ENCODE assay signal across 30 cellular contexts in genomic region chr2:161983010-161983651, GRCh38.
DNase-seq lines count a peak whose midpoint lies in the region; ATAC-seq, FAIRE-seq and TF ChIP-seq lines count a peak whose summit lies in the region.
"Had no signal": no experiment of that assay in that cellular context is flagged by ENCODE, and none has a peak within 500 bp of the region (broad histone marks: within the 10 kb centered on the region; RNA-seq: fewer than 3 reads in every experiment).

No MANE protein-coding gene starts in this region.

- no peak overlapping the region for H3K9ac ChIP-seq in GM12878 (ENCODE audit: control insufficient read depth, insufficient read depth, low read length)

- H2AFZ ChIP-seq in GM12878 (ENCODE audit: control insufficient read depth, low read depth, low read length), result no peak overlapping the region

- 9% methylated on average over 6 of the region's 6 CpGs for WGBS in GM12878 (ENCODE audit: insufficient coverage, insufficient replicate concordance, low lambda C conversion rate, missing lambda C conversion rate)

- BruUV-seq in GM12878 (replicated peaks; lab: Mats Ljungman, UMichigan), result no TSS peak

- H3K27ac Mint-ChIP-seq in activated CD8-positive, alpha-beta T cell treated with anti-CD3 and anti-CD28 coated beads for 36 hours, result peak overlapping the region; percentile 2
- H3K27ac Mint-ChIP-seq in activated CD8-positive, alpha-beta T cell treated with anti-CD3 and anti-CD28 coated beads, Interleukin-2, amount 10 ng/mL, durations not matched to agents 7 days and 5 days, result no peak overlapping the region
- H3K27ac Mint-ChIP-seq in activated naive CD8-positive, alpha-beta T cell treated with anti-CD3 and anti-CD28 coated beads for 36 hours, result no peak overlapping the region
- H3K27ac Mint-ChIP-seq: activated CD4-positive, alpha-beta T cell treated with anti-CD3 and anti-CD28 coated beads for 36 hours; activated naive CD4-positive, alpha-beta T cell treated with anti-CD3 and anti-CD28 coated beads, Interleukin-2, amount 50 U/mL, for 72 hours; immature natural killer cell; T-helper 17 cell had no signal

- H3K27ac ChIP-seq in GM12878 (ENCODE audit: control insufficient read depth, insufficient read depth), result no peak overlapping the region
- no peak overlapping the region for H3K27ac ChIP-seq in brain microvascular endothelial cell
- H3K27ac ChIP-seq: cardiac muscle cell, esophagus squamous epithelium, RWPE1, spleen, upper lobe of right lung had no signal

- no peaks in the 10 kb centered on the region for H3K4me1 ChIP-seq in GM12878 (ENCODE audit: control insufficient read depth, insufficient read depth, low read length)
- H3K4me1 ChIP-seq in mucosa of descending colon (ENCODE audit: low read depth), result peaks cover 22% of the 10 kb centered on the region
- H3K4me1 ChIP-seq: BE2C, esophagus squamous epithelium, upper lobe of right lung had no signal

- TF ChIP-seq RAD21 in GM12878 (IDR thresholded peaks at IDR 0.05; ENCODE audit: insufficient read depth, low read depth, low read length), result no peak

- TF ChIP-seq POLR2A in GM12878 (IDR thresholded peaks at IDR 0.05; ENCODE audit: low read depth, low read length), result no peak

- no peaks in the 10 kb centered on the region for H3K27me3 ChIP-seq in GM12878 (replicated peaks in 1 of 2; ENCODE audit: control insufficient read depth in 2 of 2, insufficient read depth in 2 of 2, low read length in 1 of 2)
- H3K27me3 ChIP-seq in brain microvascular endothelial cell (replicated peaks), result no peaks in the 10 kb centered on the region
- H3K27me3 ChIP-seq: BE2C, cardiac muscle cell, esophagus squamous epithelium, spleen, upper lobe of right lung had no signal

- SMC1A ChIA-PET in GM12878 (lab: Charles Lee; ENCODE audit: uncharacterized antibody, unreplicated experiment), result interaction anchor here (1.1 kb wide), 1 partner anchor 143 kb away, joined by 4 read pairs; no protein-coding TSS in a partner anchor

- H3K36me3 Mint-ChIP-seq in activated CD8-positive, alpha-beta T cell treated with anti-CD3 and anti-CD28 coated beads for 36 hours (ENCODE audit: low read depth), result peaks cover 4% of the 10 kb centered on the region
- peaks cover 47% of the 10 kb centered on the region for H3K36me3 Mint-ChIP-seq in activated CD8-positive, alpha-beta T cell treated with anti-CD3 and anti-CD28 coated beads, Interleukin-2, amount 10 ng/mL, durations not matched to agents 7 days and 5 days (ENCODE audit: low read depth)
- peaks cover 2% of the 10 kb centered on the region for H3K36me3 Mint-ChIP-seq in activated naive CD8-positive, alpha-beta T cell treated with anti-CD3 and anti-CD28 coated beads for 36 hours

- H3K9me3 ChIP-seq in GM12878 (replicated peaks; ENCODE audit: control insufficient read depth, insufficient read depth, low read length) (no peaks in the 10 kb centered on the region), mucosa of descending colon (no peaks in the 10 kb centered on the region)
- H3K9me3 ChIP-seq: BE2C, esophagus squamous epithelium, spleen, upper lobe of right lung had no signal

- no peaks in the 10 kb centered on the region for H3K9me3 Mint-ChIP-seq in activated CD8-positive, alpha-beta T cell treated with anti-CD3 and anti-CD28 coated beads for 36 hours
- peaks cover 20% of the 10 kb centered on the region for H3K9me3 Mint-ChIP-seq in activated CD8-positive, alpha-beta T cell treated with anti-CD3 and anti-CD28 coated beads, Interleukin-2, amount 10 ng/mL, durations not matched to agents 7 days and 5 days (ENCODE audit: insufficient read depth)
- H3K9me3 Mint-ChIP-seq in activated naive CD8-positive, alpha-beta T cell treated with anti-CD3 and anti-CD28 coated beads for 36 hours, result no peaks in the 10 kb centered on the region

- H3K4me3 ChIP-seq in GM12878, result no peak overlapping the region
- H3K4me3 ChIP-seq in mucosa of descending colon, result no peak overlapping the region
- no peak overlapping the region for H3K4me3 ChIP-seq in brain microvascular endothelial cell (ENCODE audit: low read depth, low read length)
- H3K4me3 ChIP-seq: cardiac muscle cell, esophagus squamous epithelium, spleen, upper lobe of right lung had no signal

- peak; percentile 56 for FAIRE-seq in GM12878 (lab: Jason Lieb, UNC)

- in situ Hi-C loops in GM12878 (cut with MboI), result no loop called here
- in situ Hi-C loops in brain microvascular endothelial cell (cut with HindIII; ENCODE audit: low pct_ligation_motif_present, low sequenced_read_pairs), result no loop called here

- no peak for TF ChIP-seq EP300 in GM12878 (IDR thresholded peaks at IDR 0.05; ENCODE audit: borderline replicate concordance in 1 of 2, control insufficient read depth in 1 of 2, low read depth in 2 of 2, low read length in 2 of 2)

- intact Hi-C loops in activated CD8-positive, alpha-beta T cell treated with anti-CD3 and anti-CD28 coated beads for 36 hours (cut with micrococcal nuclease), result no loop called here
- intact Hi-C loops in GM12878 (cut with micrococcal nuclease; ENCODE audit: unreplicated experiment), result no loop called here
- intact Hi-C loops in mucosa of descending colon (cut with DNase I, micrococcal nuclease), result no loop called here
- intact Hi-C loops in posterior vena cava (cut with DNase I), result no loop called here

- peaks cover 34% of the 10 kb centered on the region for H3K4me1 Mint-ChIP-seq in activated CD8-positive, alpha-beta T cell treated with anti-CD3 and anti-CD28 coated beads for 36 hours (ENCODE audit: low read depth)
- H3K4me1 Mint-ChIP-seq in activated CD8-positive, alpha-beta T cell treated with anti-CD3 and anti-CD28 coated beads, Interleukin-2, amount 10 ng/mL, durations not matched to agents 7 days and 5 days (ENCODE audit: low read depth), result peaks cover 57% of the 10 kb centered on the region
- H3K4me1 Mint-ChIP-seq in activated naive CD8-positive, alpha-beta T cell treated with anti-CD3 and anti-CD28 coated beads for 36 hours, result peaks cover 25% of the 10 kb centered on the region

- no peaks in the 10 kb centered on the region for H4K20me1 ChIP-seq in GM12878 (ENCODE audit: control insufficient read depth, insufficient read depth)

- CTCF ChIA-PET in activated CD8-positive, alpha-beta T cell treated with anti-CD3 and anti-CD28 coated beads for 36 hours (lab: Charles Lee), result interaction anchor here (1.1 kb wide), 1 partner anchor 29 kb away, joined by 5 read pairs; no protein-coding TSS in a partner anchor
- CTCF ChIA-PET in activated CD8-positive, alpha-beta T cell treated with anti-CD3 and anti-CD28 coated beads, Interleukin-2, amount 10 ng/mL, durations not matched to agents 7 days and 5 days (lab: Charles Lee), result interaction anchor here (0.9 to 1.0 kb wide), 2 partner anchors 10 to 36 kb away, joined by 3 read pairs; no protein-coding TSS in a partner anchor
- CTCF ChIA-PET in GM12878 (lab: Yijun Ruan, JAX), result no interaction called here

- H3K4me2 ChIP-seq in GM12878 (ENCODE audit: control insufficient read depth, insufficient read depth), result no peak overlapping the region

- H3K4me3 Mint-ChIP-seq in activated CD8-positive, alpha-beta T cell treated with anti-CD3 and anti-CD28 coated beads for 36 hours, result no peak overlapping the region
- H3K4me3 Mint-ChIP-seq in activated CD8-positive, alpha-beta T cell treated with anti-CD3 and anti-CD28 coated beads, Interleukin-2, amount 10 ng/mL, durations not matched to agents 7 days and 5 days, result no peak overlapping the region
- no peak overlapping the region for H3K4me3 Mint-ChIP-seq in activated naive CD8-positive, alpha-beta T cell treated with anti-CD3 and anti-CD28 coated beads for 36 hours
- H3K4me3 Mint-ChIP-seq: activated CD4-positive, alpha-beta T cell treated with anti-CD3 and anti-CD28 coated beads for 36 hours; immature natural killer cell; T-helper 17 cell had no signal

- no peaks in the 10 kb centered on the region for H3K79me2 ChIP-seq in GM12878 (ENCODE audit: control insufficient read depth, insufficient read depth, low read length)

- TF ChIP-seq CTCF in activated CD8-positive, alpha-beta T cell treated with anti-CD3 and anti-CD28 coated beads for 36 hours (IDR thresholded peaks at IDR 0.05), result no peak
- TF ChIP-seq CTCF in GM12878 (IDR thresholded peaks at IDR 0.05 in 2 of 3, conservative IDR thresholded peaks at IDR 0.05 in 1 of 3; ENCODE audit: control insufficient read depth in 2 of 3, extremely low read depth in 1 of 3, insufficient read depth in 1 of 3, low read depth in 3 of 3, low read length in 3 of 3) (no peak), mucosa of descending colon (IDR thresholded peaks at IDR 0.05) (no peak), brain microvascular endothelial cell (IDR thresholded peaks at IDR 0.05; ENCODE audit: low read depth, low read length, missing control alignments) (no peak)

- DNase-seq in activated CD8-positive, alpha-beta T cell treated with anti-CD3 and anti-CD28 coated beads for 36 hours, result no peak
- DNase-seq in activated CD8-positive, alpha-beta T cell treated with anti-CD3 and anti-CD28 coated beads, Interleukin-2, amount 10 ng/mL, durations not matched to agents 7 days and 5 days, result no peak
- DNase-seq in HCEC 1CT (peak; percentile 28), GM12878 (ENCODE audit: low read depth, low spot score) (no peak), mucosa of descending colon (no peak), posterior vena cava (ENCODE audit: low spot score) (no peak), brain microvascular endothelial cell (no peak)
- DNase-seq in activated naive CD8-positive, alpha-beta T cell treated with anti-CD3 and anti-CD28 coated beads for 36 hours, result no peak
- DNase-seq: ACHN; activated CD4-positive, alpha-beta T cell treated with anti-CD3 and anti-CD28 coated beads for 36 hours; activated CD8-positive, alpha-beta memory T cell treated with anti-CD3 and anti-CD28 coated beads, Interleukin-2, amount 50 U/mL, for 4 hours; anterior cingulate cortex; BE2C; COR-L47; esophagus squamous epithelium; hypothalamus; immature natural killer cell; KBM-7; mesendoderm; NCI-H1436; NCI-H446; NCI-H774; nucleus accumbens; spleen; T-helper 17 cell; upper lobe of right lung had no signal

- H3K27me3 Mint-ChIP-seq in activated CD8-positive, alpha-beta T cell treated with anti-CD3 and anti-CD28 coated beads for 36 hours, result no peaks in the 10 kb centered on the region
- H3K27me3 Mint-ChIP-seq in activated CD8-positive, alpha-beta T cell treated with anti-CD3 and anti-CD28 coated beads, Interleukin-2, amount 10 ng/mL, durations not matched to agents 7 days and 5 days (ENCODE audit: low read depth), result no peaks in the 10 kb centered on the region
- no peaks in the 10 kb centered on the region for H3K27me3 Mint-ChIP-seq in activated naive CD8-positive, alpha-beta T cell treated with anti-CD3 and anti-CD28 coated beads for 36 hours
- H3K27me3 Mint-ChIP-seq: activated CD4-positive, alpha-beta T cell treated with anti-CD3 and anti-CD28 coated beads for 36 hours; T-helper 17 cell had no signal

- H3K36me3 ChIP-seq in GM12878 (ENCODE audit: control insufficient read depth in 2 of 2, insufficient read depth in 2 of 2, low read length in 1 of 2), result no peaks in the 10 kb centered on the region
- no peaks in the 10 kb centered on the region for H3K36me3 ChIP-seq in mucosa of descending colon (ENCODE audit: low read depth)
- H3K36me3 ChIP-seq in brain microvascular endothelial cell (replicated peaks), result no peaks in the 10 kb centered on the region
- H3K36me3 ChIP-seq: BE2C, cardiac muscle cell, esophagus squamous epithelium, spleen, upper lobe of right lung had no signal

- ATAC-seq in activated CD8-positive, alpha-beta T cell treated with anti-CD3 and anti-CD28 coated beads for 36 hours, result no peak
- ATAC-seq in activated CD8-positive, alpha-beta T cell treated with anti-CD3 and anti-CD28 coated beads, Interleukin-2, amount 10 ng/mL, durations not matched to agents 7 days and 5 days, result no peak
- ATAC-seq in GM12878 (no peak), mucosa of descending colon (peak; percentile 61)
- ATAC-seq: activated CD4-positive, alpha-beta T cell treated with anti-CD3 and anti-CD28 coated beads for 36 hours; activated naive CD4-positive, alpha-beta T cell treated with anti-CD3 and anti-CD28 coated beads, Interleukin-2, amount 50 U/mL, for 72 hours; HCT116; T-helper 17 cell; upper lobe of right lung had no signal

- POLR2A ChIA-PET in activated CD8-positive, alpha-beta T cell treated with anti-CD3 and anti-CD28 coated beads for 36 hours (lab: Charles Lee), result no interaction called here
- POLR2A ChIA-PET in activated CD8-positive, alpha-beta T cell treated with anti-CD3 and anti-CD28 coated beads, Interleukin-2, amount 10 ng/mL, durations not matched to agents 7 days and 5 days (lab: Charles Lee), result interaction anchor here (0.7 to 0.9 kb wide), 2 partner anchors 9 to 26 kb away, joined by 4 read pairs; no protein-coding TSS in a partner anchor
- POLR2A ChIA-PET in GM12878 (lab: Charles Lee), result no interaction called here

- RAD21 ChIA-PET in GM12878 (lab: Charles Lee; ENCODE audit: unreplicated experiment), result no interaction called here
